Comparison of ENCODE assay signal across 19 cellular contexts in genomic region chr17:34275881-34276280, GRCh38. TPM values are rescaled to one million over a fixed set of nuclear protein-coding genes. Genes with fewer than 3 reads are reported as not detected.
DNase-seq lines count a peak whose midpoint lies in the region; ATAC-seq, FAIRE-seq and TF ChIP-seq lines count a peak whose summit lies in the region.
"Had no signal": no experiment of that assay in that cellular context is flagged by ENCODE, and none has a peak within 500 bp of the region (broad histone marks: within the 10 kb centered on the region; RNA-seq: fewer than 3 reads in every experiment).

No MANE protein-coding gene starts in this region.

- no peak overlapping the region for H3K4me3 Mint-ChIP-seq in nephron
- no peak overlapping the region for H3K4me3 Mint-ChIP-seq in T-helper 2 cell treated with Interferon-gamma antibody and Interleukin-4, amounts not matched to agents 5 μg/mL and 100 μg/mL, for 36 hours
- H3K4me3 Mint-ChIP-seq: dendritic cell treated with granulocyte-macrophage colony-stimulating factor and Interleukin-4, amounts not matched to agents 40 ng/mL and 50 ng/mL, for 4 days; H9; neural crest cell had no signal

- TF ChIP-seq POLR2A in endothelial cell of umbilical vein (IDR thresholded peaks at IDR 0.05; ENCODE audit: low read depth, low read length) = no peak

- DNase-seq in Daoy (ENCODE audit: low read depth) (peak; percentile 82), NCI-H2171 (lab: John Stamatoyannopoulos, UW) (peak; percentile 39), endothelial cell of umbilical vein (ENCODE audit: low read depth, low spot score) (peak; percentile 90), left ventricle myocardium inferior (no peak), Right ventricle myocardium inferior (ENCODE audit: missing footprints) (no peak)
- DNase-seq in T-helper 2 cell treated with Interferon-gamma antibody and Interleukin-4, amounts not matched to agents 5 μg/mL and 100 μg/mL, for 36 hours (ENCODE audit: low spot score) = no peak
- DNase-seq: activated naive CD4-positive, alpha-beta T cell; H9; head of caudate nucleus; KBM-7; PC-3; small intestine; T-helper 9 cell; testis had no signal

- H3K27ac ChIP-seq in endothelial cell of umbilical vein (ENCODE audit: insufficient read depth, low read depth, low read length) = no peak overlapping the region
- H3K27ac ChIP-seq in left ventricle myocardium inferior (replicated peaks) = no peak overlapping the region
- H3K27ac ChIP-seq: testis had no signal

- FAIRE-seq in endothelial cell of umbilical vein (lab: Jason Lieb, UNC) = peak; percentile 68
- FAIRE-seq: D721Med, small intestine had no signal

- H3K27ac Mint-ChIP-seq in nephron = peak overlapping the region in 2 of 3 experiments; percentile 37 to 51
- H3K27ac Mint-ChIP-seq in T-helper 2 cell treated with Interferon-gamma antibody and Interleukin-4, amounts not matched to agents 5 μg/mL and 100 μg/mL, for 36 hours = no peak overlapping the region
- H3K27ac Mint-ChIP-seq: dendritic cell treated with granulocyte-macrophage colony-stimulating factor and Interleukin-4, amounts not matched to agents 40 ng/mL and 50 ng/mL, for 4 days; H9 had no signal

- H3K9me3 ChIP-seq in endothelial cell of umbilical vein (replicated peaks; ENCODE audit: control insufficient read depth, insufficient read depth, low read length) (no peaks in the 10 kb centered on the region), left ventricle myocardium inferior (replicated peaks) (no peaks in the 10 kb centered on the region)
- H3K9me3 ChIP-seq: testis had no signal

- H3K4me1 Mint-ChIP-seq in nephron = peaks cover 6% of the 10 kb centered on the region
- no peaks in the 10 kb centered on the region for H3K4me1 Mint-ChIP-seq in T-helper 2 cell treated with Interferon-gamma antibody and Interleukin-4, amounts not matched to agents 5 μg/mL and 100 μg/mL, for 36 hours (ENCODE audit: low read depth)
- H3K4me1 Mint-ChIP-seq: neural crest cell had no signal

- no peak for TF ChIP-seq CTCF in endothelial cell of umbilical vein (IDR thresholded peaks at IDR 0.05; ENCODE audit: extremely low read depth in 1 of 2, insufficient read depth in 1 of 2, low read depth in 1 of 2, low read length in 2 of 2)
- no peak for TF ChIP-seq CTCF in nephron (IDR thresholded peaks at IDR 0.05; ENCODE audit: unreplicated experiment in 3 of 3)
- no peak for TF ChIP-seq CTCF in left ventricle myocardium inferior (IDR thresholded peaks at IDR 0.05; ENCODE audit: borderline replicate concordance)

- H3K4me1 ChIP-seq in endothelial cell of umbilical vein (ENCODE audit: control insufficient read depth, extremely low read depth, insufficient read depth, low read length) = peaks cover 8% of the 10 kb centered on the region
- H3K4me1 ChIP-seq in left ventricle myocardium inferior = no peaks in the 10 kb centered on the region
- H3K4me1 ChIP-seq: testis had no signal

- no peak overlapping the region for H3K9ac ChIP-seq in endothelial cell of umbilical vein (replicated peaks; ENCODE audit: extremely low read depth, insufficient read depth, low read length)

- no peaks in the 10 kb centered on the region for H4K20me1 ChIP-seq in endothelial cell of umbilical vein (replicated peaks; ENCODE audit: control insufficient read depth, extremely low read depth, insufficient read depth, low read length)

- dilution Hi-C loops in endothelial cell of umbilical vein (cut with MboI; ENCODE audit: extremely low pct_ligation_motif_present, low sequenced_read_pairs) = no loop called here

- CTCF ChIA-PET in endothelial cell of umbilical vein (lab: Charles Lee) = interaction anchor here (0.8 to 4.7 kb wide), 9 partner anchors 10 to 105 kb away, joined by 3 to 28 read pairs (median 5); partner anchors contain the start of gene CCL11

- H3K4me3 ChIP-seq in endothelial cell of umbilical vein (replicated peaks in 1 of 3; ENCODE audit: insufficient read depth in 1 of 3, low read depth in 1 of 3, low read length in 3 of 3) (no peak overlapping the region), left ventricle myocardium inferior (no peak overlapping the region)
- H3K4me3 ChIP-seq: testis had no signal

- H3K9me3 Mint-ChIP-seq in nephron = no peaks in the 10 kb centered on the region
- H3K9me3 Mint-ChIP-seq in T-helper 2 cell treated with Interferon-gamma antibody and Interleukin-4, amounts not matched to agents 5 μg/mL and 100 μg/mL, for 36 hours = no peaks in the 10 kb centered on the region
- H3K9me3 Mint-ChIP-seq: dendritic cell treated with granulocyte-macrophage colony-stimulating factor and Interleukin-4, amounts not matched to agents 40 ng/mL and 50 ng/mL, for 4 days; H9; neural crest cell had no signal

- H3K27me3 ChIP-seq in endothelial cell of umbilical vein (ENCODE audit: control insufficient read depth in 2 of 2, insufficient read depth in 2 of 2, low read length in 2 of 2) (peaks cover 2 to 7% of the 10 kb centered on the region in 2 experiments), left ventricle myocardium inferior (ENCODE audit: low read depth) (no peaks in the 10 kb centered on the region)
- H3K27me3 ChIP-seq: testis had no signal

- H3K27me3 Mint-ChIP-seq in nephron (ENCODE audit: low read depth) = peaks cover 11% of the 10 kb centered on the region
- H3K27me3 Mint-ChIP-seq in T-helper 2 cell treated with Interferon-gamma antibody and Interleukin-4, amounts not matched to agents 5 μg/mL and 100 μg/mL, for 36 hours (ENCODE audit: low read depth) = peaks cover 41% of the 10 kb centered on the region

- H3K9me1 ChIP-seq in endothelial cell of umbilical vein (replicated peaks; ENCODE audit: control insufficient read depth, extremely low read depth, insufficient read depth, low read length) = no peaks in the 10 kb centered on the region

- BruUV-seq in endothelial cell of umbilical vein (replicated peaks; lab: Mats Ljungman, UMichigan) = no TSS peak

- H2AFZ ChIP-seq in endothelial cell of umbilical vein (ENCODE audit: low read depth, low read length) = no peak overlapping the region

- no peaks in the 10 kb centered on the region for H3K36me3 Mint-ChIP-seq in nephron (ENCODE audit: low read depth)
- no peaks in the 10 kb centered on the region for H3K36me3 Mint-ChIP-seq in T-helper 2 cell treated with Interferon-gamma antibody and Interleukin-4, amounts not matched to agents 5 μg/mL and 100 μg/mL, for 36 hours (ENCODE audit: low read depth)

- POLR2A ChIA-PET in endothelial cell of umbilical vein (lab: Charles Lee) = interaction anchor here (1.0 to 1.1 kb wide), 2 partner anchors 21 to 26 kb away, joined by 3 to 4 read pairs; partner anchors contain the start of gene CCL2

- no peak overlapping the region for H3K4me2 ChIP-seq in endothelial cell of umbilical vein (ENCODE audit: insufficient read depth, low read length)

- no peaks in the 10 kb centered on the region for H3K79me2 ChIP-seq in endothelial cell of umbilical vein (ENCODE audit: control insufficient read depth, insufficient read depth, low read length)

- ATAC-seq in Right ventricle myocardium inferior = no peak
- ATAC-seq: PC-3 had no signal

- H3K36me3 ChIP-seq in endothelial cell of umbilical vein (ENCODE audit: control insufficient read depth in 2 of 2, extremely low read depth in 1 of 2, insufficient read depth in 2 of 2, low read length in 2 of 2) (no peaks in the 10 kb centered on the region), left ventricle myocardium inferior (no peaks in the 10 kb centered on the region)

- intact Hi-C loops in endothelial cell of umbilical vein (cut with micrococcal nuclease) (no loop called here), left ventricle myocardium inferior (cut with micrococcal nuclease) (no loop called here), Right ventricle myocardium inferior (cut with DNase I) (no loop called here)

RNA-seq across cellular contexts. Expression of gene CCL7, which starts 5.9 kb away (rescaled TPM):
- total RNA-seq in Daoy (2014; rRNA removed; shearing (Covaris generic)) = 0.21 and 1.5 TPM in 2 replicates
- total RNA-seq in endothelial cell of umbilical vein = not detected in 2 replicates
- 0.25 and 0.76 TPM in 2 replicates for polyA plus RNA-seq in endothelial cell of umbilical vein
- polyA plus RNA-seq in endothelial cell of umbilical vein (2011; cell fraction: cytosol; rRNA removed) = 0.86 and 0.88 TPM in 2 replicates
- not detected in 2 replicates for polyA plus RNA-seq in endothelial cell of umbilical vein (2011; cell fraction: nucleus; rRNA removed)
- 0.86 and 1.3 TPM in 2 replicates for polyA plus RNA-seq in endothelial cell of umbilical vein (2012)
- 0.59 TPM in 1 of 2 replicates, not detected in the other for polyA minus RNA-seq in endothelial cell of umbilical vein
- not detected for polyA minus RNA-seq in endothelial cell of umbilical vein (2011; cell fraction: cytosol; rRNA and poly(A)+ RNA removed)
- not detected in 2 replicates for polyA minus RNA-seq in endothelial cell of umbilical vein (2011; cell fraction: nucleus; rRNA and poly(A)+ RNA removed)
- total RNA-seq in left ventricle myocardium inferior = not detected
- total RNA-seq in Right ventricle myocardium inferior = not detected
- total RNA-seq: H9, lower leg skin, neural crest cell, PC-3, testis had no signal

RNA-seq across cellular contexts. Expression of gene CCL11, which starts 9.7 kb away (rescaled TPM):
- total RNA-seq in Daoy (2014; rRNA removed; shearing (Covaris generic)) = not detected in 2 replicates
- total RNA-seq in endothelial cell of umbilical vein (not detected in 2 replicates), left ventricle myocardium inferior (3.8 TPM), Right ventricle myocardium inferior (5.4 TPM)
- polyA plus RNA-seq in endothelial cell of umbilical vein = not detected in 2 replicates
- polyA plus RNA-seq in endothelial cell of umbilical vein (2011; cell fraction: cytosol; rRNA removed) = not detected in 2 replicates
- polyA plus RNA-seq in endothelial cell of umbilical vein (2011; cell fraction: nucleus; rRNA removed) = not detected in 2 replicates
- not detected in 2 replicates for polyA plus RNA-seq in endothelial cell of umbilical vein (2012)
- polyA minus RNA-seq in endothelial cell of umbilical vein = not detected in 2 replicates
- polyA minus RNA-seq in endothelial cell of umbilical vein (2011; cell fraction: cytosol; rRNA and poly(A)+ RNA removed) = not detected
- polyA minus RNA-seq in endothelial cell of umbilical vein (2011; cell fraction: nucleus; rRNA and poly(A)+ RNA removed) = not detected in 2 replicates
- total RNA-seq: H9, lower leg skin, neural crest cell, PC-3, testis had no signal

RNA-seq across cellular contexts. Expression of gene CCL2, which starts 20.8 kb away (rescaled TPM):
- total RNA-seq in Daoy (2014; rRNA removed; shearing (Covaris generic)) = 1,648 and 1,969 TPM in 2 replicates
- total RNA-seq in endothelial cell of umbilical vein (160 and 238 TPM in 2 replicates), left ventricle myocardium inferior (24.3 TPM), Right ventricle myocardium inferior (33.4 TPM)
- 599 and 714 TPM in 2 replicates for polyA plus RNA-seq in endothelial cell of umbilical vein
- polyA plus RNA-seq in endothelial cell of umbilical vein (2011; cell fraction: cytosol; rRNA removed) = 413 and 493 TPM in 2 replicates
- 397 and 484 TPM in 2 replicates for polyA plus RNA-seq in endothelial cell of umbilical vein (2011; cell fraction: nucleus; rRNA removed)
- 183 and 266 TPM in 2 replicates for polyA plus RNA-seq in endothelial cell of umbilical vein (2012)
- 466 and 572 TPM in 2 replicates for polyA minus RNA-seq in endothelial cell of umbilical vein
- not detected for polyA minus RNA-seq in endothelial cell of umbilical vein (2011; cell fraction: cytosol; rRNA and poly(A)+ RNA removed)
- 227 and 262 TPM in 2 replicates for polyA minus RNA-seq in endothelial cell of umbilical vein (2011; cell fraction: nucleus; rRNA and poly(A)+ RNA removed)
- total RNA-seq: PC-3 had no signal

RNA-seq across cellular contexts. Expression of gene CCL8, which starts 43.4 kb away (rescaled TPM):
- not detected in 2 replicates for total RNA-seq in Daoy (2014; rRNA removed; shearing (Covaris generic))
- not detected in 2 replicates for total RNA-seq in endothelial cell of umbilical vein
- polyA plus RNA-seq in endothelial cell of umbilical vein = not detected in 2 replicates
- not detected in 2 replicates for polyA plus RNA-seq in endothelial cell of umbilical vein (2011; cell fraction: cytosol; rRNA removed)
- not detected in 2 replicates for polyA plus RNA-seq in endothelial cell of umbilical vein (2011; cell fraction: nucleus; rRNA removed)
- not detected in 2 replicates for polyA plus RNA-seq in endothelial cell of umbilical vein (2012)
- not detected in 2 replicates for polyA minus RNA-seq in endothelial cell of umbilical vein
- not detected for polyA minus RNA-seq in endothelial cell of umbilical vein (2011; cell fraction: cytosol; rRNA and poly(A)+ RNA removed)
- polyA minus RNA-seq in endothelial cell of umbilical vein (2011; cell fraction: nucleus; rRNA and poly(A)+ RNA removed) = not detected in 2 replicates
- 0.41 TPM for total RNA-seq in left ventricle myocardium inferior
- not detected for total RNA-seq in Right ventricle myocardium inferior
- total RNA-seq: H9, lower leg skin, neural crest cell, PC-3 had no signal

Comparison
In these comparisons a context has a peak if more than half of its experiments do, and no peak if none do; other contexts are left out.
1. DNase-seq: peak in Daoy (single experiment), NCI-H2171 (single experiment) and endothelial cell of umbilical vein (single experiment); none in T-helper 2 cell treated with Interferon-gamma antibody and Interleukin-4, amounts not matched to agents 5 μg/mL and 100 μg/mL, for 36 hours (single experiment), left ventricle myocardium inferior (single experiment) and Right ventricle myocardium inferior (single experiment).